In genomic region chr16:28218109-28218508, GRCh38 we compare ENCODE assay signal across 8 cellular contexts. TPM values are rescaled to one million over a fixed set of nuclear protein-coding genes. Genes with fewer than 3 reads are reported as not detected.
DNase-seq lines count a peak whose midpoint lies in the region; ATAC-seq and TF ChIP-seq lines count a peak whose summit lies in the region.

No MANE protein-coding gene starts in this region.

- CTCF ChIA-PET in CD8-positive, alpha-beta T cell (lab: Charles Lee), result interaction anchor here (0.8 to 16.5 kb wide), 41 partner anchors 9 to 246 kb away, joined by 3 to 394 read pairs (median 5); no protein-coding TSS in a partner anchor

- H4K20me1 ChIP-seq in SU-DHL-6 (ENCODE audit: low read depth, low read length), result no peaks in the 10 kb centered on the region

- H3K4me2 ChIP-seq in SU-DHL-6 (ENCODE audit: low read depth, low read length, poor library complexity, severe bottlenecking), result no peak overlapping the region

- H3K4me3 Mint-ChIP-seq in CD8-positive, alpha-beta T cell, result no peak overlapping the region
- H3K4me3 Mint-ChIP-seq in memory B cell, result no peak overlapping the region

- no peaks in the 10 kb centered on the region for H3K4me1 ChIP-seq in CD8-positive, alpha-beta T cell (ENCODE audit: insufficient read depth, low read length)
- H3K4me1 ChIP-seq in HAP-1, result no peaks in the 10 kb centered on the region

- intact Hi-C loops in CD8-positive, alpha-beta T cell (cut with DNase I, micrococcal nuclease), result loop anchor here (1.0 to 10.0 kb wide), 5 partner anchors 59 to 737 kb away; partner anchors contain the start of genes NFATC2IP (in 1 of the 2) and TUFM (in 1 of the 2)

- DNase-seq in CD8-positive, alpha-beta T cell, result peak; percentile 40 to 77 (median 63)
- DNase-seq in HAP-1 (ENCODE audit: low spot score in 2 of 2) (peak; percentile 44 to 61), amniotic epithelial cell (ENCODE audit: low read depth) (peak; percentile 70), memory B cell (ENCODE audit: low spot score in 2 of 2) (peak; percentile 38 to 51), NCI-H2029 (lab: John Stamatoyannopoulos, UW) (no peak)

- H3K4me3 ChIP-seq in CD8-positive, alpha-beta T cell (ENCODE audit: low read depth, low read length), result no peak overlapping the region
- no peak overlapping the region for H3K4me3 ChIP-seq in HAP-1
- H3K4me3 ChIP-seq in SU-DHL-6 (ENCODE audit: insufficient read depth, low read length, poor library complexity, severe bottlenecking), result no peak overlapping the region

- H3F3A ChIP-seq in SU-DHL-6 (ENCODE audit: insufficient read depth), result no peaks in the 10 kb centered on the region

- no peaks in the 10 kb centered on the region for H3K36me3 ChIP-seq in CD8-positive, alpha-beta T cell (ENCODE audit: insufficient read depth, low read length)
- H3K36me3 ChIP-seq in HAP-1 (replicated peaks) (no peaks in the 10 kb centered on the region), SU-DHL-6 (ENCODE audit: low read length) (no peaks in the 10 kb centered on the region)

- H3K27me3 Mint-ChIP-seq in CD8-positive, alpha-beta T cell (ENCODE audit: low read depth), result no peaks in the 10 kb centered on the region
- H3K27me3 Mint-ChIP-seq in memory B cell, result no peaks in the 10 kb centered on the region

- TF ChIP-seq CTCF in CD8-positive, alpha-beta T cell (IDR thresholded peaks at IDR 0.05), result peak; percentile 66
- TF ChIP-seq CTCF in SU-DHL-6 (IDR thresholded peaks at IDR 0.05; ENCODE audit: insufficient read depth, low read length, poor library complexity, severe bottlenecking), result peak; percentile 18

- H3K36me3 Mint-ChIP-seq in CD8-positive, alpha-beta T cell, result no peaks in the 10 kb centered on the region
- H3K36me3 Mint-ChIP-seq in memory B cell, result no peaks in the 10 kb centered on the region

- H3K9ac ChIP-seq in SU-DHL-6 (ENCODE audit: low read length), result no peak overlapping the region

- H3K27me3 ChIP-seq in CD8-positive, alpha-beta T cell (ENCODE audit: insufficient read depth, low read length), result no peaks in the 10 kb centered on the region
- H3K27me3 ChIP-seq in HAP-1 (ENCODE audit: low read depth), result no peaks in the 10 kb centered on the region
- no peaks in the 10 kb centered on the region for H3K27me3 ChIP-seq in SU-DHL-6 (ENCODE audit: low read length)

- POLR2A ChIA-PET in CD8-positive, alpha-beta T cell (lab: Charles Lee), result interaction anchor here (0.5 to 2.7 kb wide), 10 partner anchors 24 to 104 kb away, joined by 3 to 19 read pairs (median 4); no protein-coding TSS in a partner anchor

- no peaks in the 10 kb centered on the region for H3K9me3 Mint-ChIP-seq in CD8-positive, alpha-beta T cell
- no peaks in the 10 kb centered on the region for H3K9me3 Mint-ChIP-seq in memory B cell

- no peak overlapping the region for H3K27ac ChIP-seq in CD8-positive, alpha-beta T cell (ENCODE audit: low read depth, low read length)
- no peak overlapping the region for H3K27ac ChIP-seq in SU-DHL-6 (ENCODE audit: low read depth, low read length)

- in situ Hi-C loops in HAP-1 (cut with MboI; ENCODE audit: low sequenced_read_pairs), result loop anchor here (25.0 kb wide), 1 partner anchor 256 kb away; no protein-coding TSS in a partner anchor

- H3K79me2 ChIP-seq in SU-DHL-6 (ENCODE audit: insufficient read depth, low read length), result no peaks in the 10 kb centered on the region

- peaks cover 5% of the 10 kb centered on the region for H3K4me1 Mint-ChIP-seq in CD8-positive, alpha-beta T cell (ENCODE audit: low read depth)
- H3K4me1 Mint-ChIP-seq in memory B cell, result no peaks in the 10 kb centered on the region

- no peaks in the 10 kb centered on the region for H3K9me3 ChIP-seq in CD8-positive, alpha-beta T cell (ENCODE audit: low read length)
- H3K9me3 ChIP-seq in HAP-1 (no peaks in the 10 kb centered on the region), SU-DHL-6 (ENCODE audit: insufficient read depth, low read length) (no peaks in the 10 kb centered on the region)

- no peak overlapping the region for H2AFZ ChIP-seq in SU-DHL-6 (ENCODE audit: low read depth, low read length, severe bottlenecking)

- peak; percentile 100 for ATAC-seq in CD8-positive, alpha-beta T cell
- ATAC-seq in memory B cell (ENCODE audit: low read depth), result peak; percentile 100
- no peak for ATAC-seq in HG03521 (IDR thresholded peaks at IDR 0.05; ENCODE audit: unreplicated experiment)
- no peak for ATAC-seq in HG03571 (IDR thresholded peaks at IDR 0.05; ENCODE audit: unreplicated experiment)

- no peaks in the 10 kb centered on the region for H3K9me2 ChIP-seq in SU-DHL-6 (replicated peaks; ENCODE audit: insufficient read depth, low read length)

- peak overlapping the region; percentile 71 for H3K27ac Mint-ChIP-seq in CD8-positive, alpha-beta T cell
- H3K27ac Mint-ChIP-seq in memory B cell, result no peak overlapping the region

RNA-seq across cellular contexts. Expression of gene XPO6, which starts 6.3 kb away (rescaled TPM):
- 100 to 1,000 TPM; 355 to 369 TPM for total RNA-seq in CD8-positive, alpha-beta T cell

Comparison
In these comparisons a context has a peak if more than half of its experiments do, and no peak if none do; other contexts are left out.
1. ATAC-seq: peak in CD8-positive, alpha-beta T cell (single experiment) and memory B cell (single experiment); none in HG03521 (single experiment) and HG03571 (single experiment).